In the genomic region with DNA sequence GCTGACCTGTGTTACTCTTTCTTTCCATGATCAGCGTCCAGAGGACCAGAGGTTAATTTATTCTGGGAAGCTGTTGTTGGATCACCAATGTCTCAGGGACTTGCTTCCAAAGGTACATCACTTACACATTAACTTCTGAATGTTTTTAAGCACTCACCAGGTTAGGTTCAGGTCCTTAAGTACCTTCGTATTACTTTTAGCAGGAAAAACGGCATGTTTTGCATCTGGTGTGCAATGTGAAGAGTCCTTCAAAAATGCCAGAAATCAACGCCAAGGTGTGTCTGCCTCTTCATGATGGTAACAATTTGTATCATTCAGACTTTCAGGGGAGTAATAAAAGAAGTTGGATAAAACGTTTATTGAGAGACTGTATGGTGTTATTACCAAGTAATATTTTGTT, we compare ENCODE assay signal across 1 cellular context.
TF ChIP-seq lines count a peak whose summit lies in the region.

No MANE protein-coding gene starts in this region.

TF ChIP-seq in SK-N-SH treated with all-trans-retinoic acid at 6 μM for 48 hours, 23 proteins besides CTCF, POLR2A, EP300 and RAD21 (continued from another document):
- TF ChIP-seq, protein P1, sequence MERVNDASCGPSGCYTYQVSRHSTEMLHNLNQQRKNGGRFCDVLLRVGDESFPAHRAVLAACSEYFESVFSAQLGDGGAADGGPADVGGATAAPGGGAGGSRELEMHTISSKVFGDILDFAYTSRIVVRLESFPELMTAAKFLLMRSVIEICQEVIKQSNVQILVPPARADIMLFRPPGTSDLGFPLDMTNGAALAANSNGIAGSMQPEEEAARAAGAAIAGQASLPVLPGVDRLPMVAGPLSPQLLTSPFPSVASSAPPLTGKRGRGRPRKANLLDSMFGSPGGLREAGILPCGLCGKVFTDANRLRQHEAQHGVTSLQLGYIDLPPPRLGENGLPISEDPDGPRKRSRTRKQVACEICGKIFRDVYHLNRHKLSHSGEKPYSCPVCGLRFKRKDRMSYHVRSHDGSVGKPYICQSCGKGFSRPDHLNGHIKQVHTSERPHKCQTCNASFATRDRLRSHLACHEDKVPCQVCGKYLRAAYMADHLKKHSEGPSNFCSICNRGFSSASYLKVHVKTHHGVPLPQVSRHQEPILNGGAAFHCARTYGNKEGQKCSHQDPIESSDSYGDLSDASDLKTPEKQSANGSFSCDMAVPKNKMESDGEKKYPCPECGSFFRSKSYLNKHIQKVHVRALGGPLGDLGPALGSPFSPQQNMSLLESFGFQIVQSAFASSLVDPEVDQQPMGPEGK (CRISPR knock-in tag; IDR thresholded peaks at IDR 0.05; ENCODE audit: borderline replicate concordance) = no peak
- no peak for TF ChIP-seq PPARA (CRISPR knock-in tag; IDR thresholded peaks at IDR 0.05; ENCODE audit: borderline replicate concordance)
- TF ChIP-seq ZFP30 (CRISPR knock-in tag; IDR thresholded peaks at IDR 0.05) = no peak
- no peak for TF ChIP-seq BACH2 (CRISPR knock-in tag; IDR thresholded peaks at IDR 0.05; ENCODE audit: borderline replicate concordance)
- no peak for TF ChIP-seq ZFP3 (CRISPR knock-in tag; IDR thresholded peaks at IDR 0.05)
- TF ChIP-seq, protein P2, sequence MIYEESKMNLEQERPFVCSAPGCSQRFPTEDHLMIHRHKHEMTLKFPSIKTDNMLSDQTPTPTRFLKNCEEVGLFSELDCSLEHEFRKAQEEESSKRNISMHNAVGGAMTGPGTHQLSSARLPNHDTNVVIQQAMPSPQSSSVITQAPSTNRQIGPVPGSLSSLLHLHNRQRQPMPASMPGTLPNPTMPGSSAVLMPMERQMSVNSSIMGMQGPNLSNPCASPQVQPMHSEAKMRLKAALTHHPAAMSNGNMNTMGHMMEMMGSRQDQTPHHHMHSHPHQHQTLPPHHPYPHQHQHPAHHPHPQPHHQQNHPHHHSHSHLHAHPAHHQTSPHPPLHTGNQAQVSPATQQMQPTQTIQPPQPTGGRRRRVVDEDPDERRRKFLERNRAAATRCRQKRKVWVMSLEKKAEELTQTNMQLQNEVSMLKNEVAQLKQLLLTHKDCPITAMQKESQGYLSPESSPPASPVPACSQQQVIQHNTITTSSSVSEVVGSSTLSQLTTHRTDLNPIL (CRISPR knock-in tag; IDR thresholded peaks at IDR 0.05; ENCODE audit: low read depth) = no peak
- TF ChIP-seq TOX (CRISPR knock-in tag; IDR thresholded peaks at IDR 0.05; ENCODE audit: borderline replicate concordance) = no peak
- TF ChIP-seq, protein P3, sequence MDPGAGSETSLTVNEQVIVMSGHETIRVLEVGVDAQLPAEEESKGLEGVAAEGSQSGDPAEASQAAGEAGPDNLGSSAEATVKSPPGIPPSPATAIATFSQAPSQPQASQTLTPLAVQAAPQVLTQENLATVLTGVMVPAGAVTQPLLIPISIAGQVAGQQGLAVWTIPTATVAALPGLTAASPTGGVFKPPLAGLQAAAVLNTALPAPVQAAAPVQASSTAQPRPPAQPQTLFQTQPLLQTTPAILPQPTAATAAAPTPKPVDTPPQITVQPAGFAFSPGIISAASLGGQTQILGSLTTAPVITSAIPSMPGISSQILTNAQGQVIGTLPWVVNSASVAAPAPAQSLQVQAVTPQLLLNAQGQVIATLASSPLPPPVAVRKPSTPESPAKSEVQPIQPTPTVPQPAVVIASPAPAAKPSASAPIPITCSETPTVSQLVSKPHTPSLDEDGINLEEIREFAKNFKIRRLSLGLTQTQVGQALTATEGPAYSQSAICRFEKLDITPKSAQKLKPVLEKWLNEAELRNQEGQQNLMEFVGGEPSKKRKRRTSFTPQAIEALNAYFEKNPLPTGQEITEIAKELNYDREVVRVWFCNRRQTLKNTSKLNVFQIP (CRISPR knock-in tag; IDR thresholded peaks at IDR 0.05; ENCODE audit: borderline replicate concordance, low read depth) = no peak
- TF ChIP-seq GLIS3 (CRISPR knock-in tag; IDR thresholded peaks at IDR 0.05) = no peak
- TF ChIP-seq ARNTL (CRISPR knock-in tag; IDR thresholded peaks at IDR 0.05; ENCODE audit: borderline replicate concordance, low read depth) = no peak
- TF ChIP-seq ZNF565 (CRISPR knock-in tag; conservative IDR thresholded peaks at IDR 0.05; ENCODE audit: low read depth) = no peak
- TF ChIP-seq, protein P4, sequence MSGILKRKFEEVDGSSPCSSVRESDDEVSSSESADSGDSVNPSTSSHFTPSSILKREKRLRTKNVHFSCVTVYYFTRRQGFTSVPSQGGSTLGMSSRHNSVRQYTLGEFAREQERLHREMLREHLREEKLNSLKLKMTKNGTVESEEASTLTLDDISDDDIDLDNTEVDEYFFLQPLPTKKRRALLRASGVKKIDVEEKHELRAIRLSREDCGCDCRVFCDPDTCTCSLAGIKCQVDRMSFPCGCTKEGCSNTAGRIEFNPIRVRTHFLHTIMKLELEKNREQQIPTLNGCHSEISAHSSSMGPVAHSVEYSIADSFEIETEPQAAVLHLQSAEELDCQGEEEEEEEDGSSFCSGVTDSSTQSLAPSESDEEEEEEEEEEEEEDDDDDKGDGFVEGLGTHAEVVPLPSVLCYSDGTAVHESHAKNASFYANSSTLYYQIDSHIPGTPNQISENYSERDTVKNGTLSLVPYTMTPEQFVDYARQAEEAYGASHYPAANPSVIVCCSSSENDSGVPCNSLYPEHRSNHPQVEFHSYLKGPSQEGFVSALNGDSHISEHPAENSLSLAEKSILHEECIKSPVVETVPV (CRISPR knock-in tag; IDR thresholded peaks at IDR 0.05) = no peak
